Comparison of ENCODE assay signal across 33 cellular contexts in the genomic region with DNA sequence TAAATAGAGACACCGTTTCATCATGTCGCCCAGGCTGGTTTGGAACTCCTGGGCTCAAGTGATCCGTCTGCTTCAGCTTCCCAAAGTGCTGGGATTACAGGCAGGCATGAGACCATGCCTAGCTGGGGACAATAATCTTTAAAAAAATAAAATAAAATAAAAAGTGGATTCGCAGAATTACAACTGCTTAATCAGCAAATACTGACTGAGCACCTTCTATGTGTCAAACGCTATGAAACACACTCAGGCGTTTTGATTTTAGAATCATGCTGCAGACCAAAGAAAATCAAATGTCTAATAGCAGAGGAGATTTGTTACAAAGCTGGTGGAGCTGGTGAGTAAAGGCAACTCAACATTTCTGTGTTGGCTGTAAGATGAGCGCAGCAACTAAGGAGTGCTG. TPM values are rescaled to one million over a fixed set of nuclear protein-coding genes. Genes with fewer than 3 reads are reported as not detected.
"Had no signal": no experiment of that assay in that cellular context is flagged by ENCODE, and none has a peak within 500 bp of the region (broad histone marks: within the 10 kb centered on the region; RNA-seq: fewer than 3 reads in every experiment).

No MANE protein-coding gene starts in this region.

- H3K4me3 ChIP-seq: esophagus squamous epithelium, gastrocnemius medialis, heart right ventricle, left lung, lower lobe of right lung, mucosa of descending colon had no signal

- FAIRE-seq: endometrium, islet of Langerhans, keratinocyte had no signal

- H3K27ac ChIP-seq: epithelial cell of prostate, esophagus squamous epithelium, gastrocnemius medialis, heart right ventricle, left lung, lower lobe of right lung had no signal

- H3K27me3 ChIP-seq: esophagus squamous epithelium, gastrocnemius medialis, heart right ventricle, left lung had no signal

- ATAC-seq: effector memory CD8-positive, alpha-beta T cell; esophagus mucosa; gastrocnemius medialis; heart right ventricle; left cardiac atrium; left lung; left ventricle myocardium superior; lower lobe of right lung; mucosa of descending colon; naive thymus-derived CD8-positive, alpha-beta T cell had no signal

- H3K36me3 ChIP-seq: esophagus squamous epithelium, gastrocnemius medialis, heart right ventricle, left lung, lower lobe of right lung had no signal

- H3K9me3 ChIP-seq: esophagus squamous epithelium, gastrocnemius medialis, heart right ventricle, left lung, lower lobe of right lung, mucosa of descending colon had no signal

- H3K4me1 ChIP-seq: esophagus squamous epithelium, gastrocnemius medialis, left lung, lower lobe of right lung had no signal

- DNase-seq: cortex of kidney; effector CD8-positive, alpha-beta T cell; effector memory CD8-positive, alpha-beta T cell; endodermal cell; erythroblast; esophagus squamous epithelium; foreskin fibroblast; foreskin melanocyte; gastrocnemius medialis; glutamatergic neuron; head of caudate nucleus; heart right ventricle; hippocampal formation; left cardiac atrium; left lung; left ventricle myocardium superior; lower lobe of right lung; mesenchymal stem cell; mucosa of descending colon; naive B cell; naive thymus-derived CD8-positive, alpha-beta T cell had no signal

RNA-seq across cellular contexts. Expression of a gene that starts 22.7 kb away (rescaled TPM):
- total RNA-seq: dermis microvascular lymphatic vessel endothelial cell; lung microvascular endothelial cell; naive thymus-derived CD8-positive, alpha-beta T cell had no signal
- polyA plus RNA-seq: naive thymus-derived CD8-positive, alpha-beta T cell had no signal

RNA-seq across cellular contexts. Expression of a gene that starts 40.9 kb away (rescaled TPM):
- total RNA-seq: dermis microvascular lymphatic vessel endothelial cell; endodermal cell; esophagus mucosa; esophagus squamous epithelium; gastrocnemius medialis; glomerular endothelial cell; kidney epithelial cell; left lung; lower lobe of right lung; lung microvascular endothelial cell; mesenteric fat pad; mesothelial cell of epicardium; mucosa of descending colon; myocyte; naive thymus-derived CD8-positive, alpha-beta T cell had no signal
- polyA plus RNA-seq: naive thymus-derived CD8-positive, alpha-beta T cell had no signal
